1 cellular context compared by ENCODE assay signal in the genomic region with DNA sequence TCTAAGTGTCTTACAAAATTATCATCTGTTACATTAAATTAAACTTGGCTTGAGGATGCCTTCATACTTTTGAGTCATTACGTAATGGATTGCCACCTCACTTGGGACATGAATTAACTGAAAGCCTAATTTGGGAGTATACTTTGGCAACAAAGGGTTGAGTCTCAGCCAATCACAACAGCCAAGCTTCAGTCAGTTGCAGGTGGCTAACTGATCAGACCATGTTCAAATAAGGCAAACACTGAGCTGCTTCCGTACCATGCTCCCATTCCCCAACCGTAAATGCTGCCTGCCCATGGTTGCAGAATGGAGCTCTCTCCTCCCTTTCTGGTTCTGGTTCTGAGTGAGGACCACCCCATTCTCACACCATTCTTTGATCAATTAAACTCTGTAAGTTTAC.
A peak's percentile ranks its signal among the peaks of the same experiment; 100 is the strongest.
TF ChIP-seq lines count a peak whose summit lies in the region.

No MANE protein-coding gene starts in this region.

TF ChIP-seq in HepG2, 621 proteins besides CTCF, POLR2A, EP300 and RAD21:
- TF ChIP-seq, protein P1, sequence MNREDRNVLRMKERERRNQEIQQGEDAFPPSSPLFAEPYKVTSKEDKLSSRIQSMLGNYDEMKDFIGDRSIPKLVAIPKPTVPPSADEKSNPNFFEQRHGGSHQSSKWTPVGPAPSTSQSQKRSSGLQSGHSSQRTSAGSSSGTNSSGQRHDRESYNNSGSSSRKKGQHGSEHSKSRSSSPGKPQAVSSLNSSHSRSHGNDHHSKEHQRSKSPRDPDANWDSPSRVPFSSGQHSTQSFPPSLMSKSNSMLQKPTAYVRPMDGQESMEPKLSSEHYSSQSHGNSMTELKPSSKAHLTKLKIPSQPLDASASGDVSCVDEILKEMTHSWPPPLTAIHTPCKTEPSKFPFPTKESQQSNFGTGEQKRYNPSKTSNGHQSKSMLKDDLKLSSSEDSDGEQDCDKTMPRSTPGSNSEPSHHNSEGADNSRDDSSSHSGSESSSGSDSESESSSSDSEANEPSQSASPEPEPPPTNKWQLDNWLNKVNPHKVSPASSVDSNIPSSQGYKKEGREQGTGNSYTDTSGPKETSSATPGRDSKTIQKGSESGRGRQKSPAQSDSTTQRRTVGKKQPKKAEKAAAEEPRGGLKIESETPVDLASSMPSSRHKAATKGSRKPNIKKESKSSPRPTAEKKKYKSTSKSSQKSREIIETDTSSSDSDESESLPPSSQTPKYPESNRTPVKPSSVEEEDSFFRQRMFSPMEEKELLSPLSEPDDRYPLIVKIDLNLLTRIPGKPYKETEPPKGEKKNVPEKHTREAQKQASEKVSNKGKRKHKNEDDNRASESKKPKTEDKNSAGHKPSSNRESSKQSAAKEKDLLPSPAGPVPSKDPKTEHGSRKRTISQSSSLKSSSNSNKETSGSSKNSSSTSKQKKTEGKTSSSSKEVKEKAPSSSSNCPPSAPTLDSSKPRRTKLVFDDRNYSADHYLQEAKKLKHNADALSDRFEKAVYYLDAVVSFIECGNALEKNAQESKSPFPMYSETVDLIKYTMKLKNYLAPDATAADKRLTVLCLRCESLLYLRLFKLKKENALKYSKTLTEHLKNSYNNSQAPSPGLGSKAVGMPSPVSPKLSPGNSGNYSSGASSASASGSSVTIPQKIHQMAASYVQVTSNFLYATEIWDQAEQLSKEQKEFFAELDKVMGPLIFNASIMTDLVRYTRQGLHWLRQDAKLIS (CRISPR knock-in tag; IDR thresholded peaks at IDR 0.05), result no peak
- 0 out of 2 replicates have a peak, but pooled peaks have one; percentile 42 for TF ChIP-seq ZBTB38 (CRISPR knock-in tag; IDR thresholded peaks at IDR 0.05)
